ENCODE assay signal across 8 cellular contexts in genomic region chr12:88035271-88035906, GRCh38. TPM values are rescaled to one million over a fixed set of nuclear protein-coding genes. Genes with fewer than 3 reads are reported as not detected.
DNase-seq lines count a peak whose midpoint lies in the region; ATAC-seq, FAIRE-seq and TF ChIP-seq lines count a peak whose summit lies in the region.

No MANE protein-coding gene starts in this region.

- H3K4me1 ChIP-seq in adrenal gland (replicated peaks in 1 of 2) (peaks cover 0 to 26% of the 10 kb centered on the region in 2 donors), left ventricle myocardium inferior (peaks cover 43% of the 10 kb centered on the region)

- no peaks in the 10 kb centered on the region for H3K36me3 ChIP-seq in adrenal gland (replicated peaks in 1 of 2)
- no peaks in the 10 kb centered on the region for H3K36me3 ChIP-seq in left ventricle myocardium inferior

- no peaks in the 10 kb centered on the region for H3K27me3 Mint-ChIP-seq in progenitor cell of endocrine pancreas

- peak; percentile 97 for FAIRE-seq in GM12892 (lab: Jason Lieb, UNC)

- H3K27ac Mint-ChIP-seq in progenitor cell of endocrine pancreas, result peak overlapping the region; percentile 91

- intact Hi-C loops in adrenal gland (cut with DNase I) (no loop called here), left ventricle myocardium inferior (cut with micrococcal nuclease) (no loop called here)

- peak overlapping the region in 4 of 5 donors; percentile 46 to 82 (median 64) for H3K27ac ChIP-seq in adrenal gland
- peak overlapping the region; percentile 75 for H3K27ac ChIP-seq in left ventricle myocardium inferior (replicated peaks)

- H3K4me1 Mint-ChIP-seq in progenitor cell of endocrine pancreas (ENCODE audit: low read depth), result peaks cover 26% of the 10 kb centered on the region

- DNase-seq in GM12892 (ENCODE audit: insufficient read length), result peak; percentile 68
- DNase-seq in NCI-H1436 (lab: John Stamatoyannopoulos, UW), result peak; percentile 69
- DNase-seq in SW480 (ENCODE audit: low spot score), result peak; percentile 79
- peak; percentile 87 to 94 (median 91) for DNase-seq in adrenal gland
- DNase-seq in left ventricle myocardium inferior, result peak; percentile 89
- peak; percentile 74 for DNase-seq in progenitor cell of endocrine pancreas (ENCODE audit: low spot score, unreplicated experiment)
- peak; percentile 86 for DNase-seq in ureter (ENCODE audit: low spot score)

- no peaks in the 10 kb centered on the region for H3K9me3 ChIP-seq in adrenal gland (replicated peaks in 1 of 3)
- no peaks in the 10 kb centered on the region for H3K9me3 ChIP-seq in left ventricle myocardium inferior (replicated peaks)

- peak; percentile 99 for ATAC-seq in HG02840 (IDR thresholded peaks at IDR 0.05; ENCODE audit: low FRiP score, unreplicated experiment)

- H3K4me3 Mint-ChIP-seq in progenitor cell of endocrine pancreas (ENCODE audit: low read depth), result peak overlapping the region; percentile 98

- TF ChIP-seq POLR2A in GM12892 (IDR thresholded peaks at IDR 0.05; ENCODE audit: low read depth, low read length), result peak; percentile 91
- peak; percentile 79 to 92 for TF ChIP-seq POLR2A in adrenal gland (IDR thresholded peaks at IDR 0.05)

- 0% methylated on average over 19 to 54 of the region's 54 CpGs for WGBS in adrenal gland, 4 donors

- TF ChIP-seq CTCF in adrenal gland (IDR thresholded peaks at IDR 0.05), result no peak
- TF ChIP-seq CTCF in left ventricle myocardium inferior (IDR thresholded peaks at IDR 0.05; ENCODE audit: borderline replicate concordance), result no peak
- TF ChIP-seq CTCF in progenitor cell of endocrine pancreas (IDR thresholded peaks at IDR 0.05; ENCODE audit: unreplicated experiment), result no peak

- H3K4me3 ChIP-seq in adrenal gland (peak overlapping the region; percentile 40 to 74 (median 48)), left ventricle myocardium inferior (peak overlapping the region; percentile 81)

- H3K9me3 Mint-ChIP-seq in progenitor cell of endocrine pancreas (ENCODE audit: low read depth), result peaks cover 7% of the 10 kb centered on the region

- H3K27me3 ChIP-seq in adrenal gland (no peaks in the 10 kb centered on the region), left ventricle myocardium inferior (ENCODE audit: low read depth) (no peaks in the 10 kb centered on the region)

- H3K36me3 Mint-ChIP-seq in progenitor cell of endocrine pancreas (ENCODE audit: insufficient read depth), result no peaks in the 10 kb centered on the region

RNA-seq across cellular contexts. Expression of gene C12orf50, which starts 6.2 kb away (rescaled TPM):
- polyA plus RNA-seq in GM12892 (2012; ENCODE audit: missing spikeins), result not detected
- total RNA-seq in adrenal gland (1 to 10 TPM in 2 of 8 donors, under 1 TPM in 4, not detected in 2; 0.04 to 1.4 (median 0.10) TPM), left ventricle myocardium inferior (not detected), progenitor cell of endocrine pancreas (0.10 and 0.16 TPM in 2 replicates), ureter (0.10 TPM)
- under 1 TPM; 0.16 to 0.27 (median 0.17) TPM for polyA plus RNA-seq in adrenal gland

Comparison
In these comparisons a context has a peak if more than half of its experiments do, and no peak if none do; other contexts are left out.
1. Peak in every context shown above with its lines: DNase-seq, ATAC-seq, H3K4me3 ChIP-seq and H3K27ac ChIP-seq.